In the genomic region with DNA sequence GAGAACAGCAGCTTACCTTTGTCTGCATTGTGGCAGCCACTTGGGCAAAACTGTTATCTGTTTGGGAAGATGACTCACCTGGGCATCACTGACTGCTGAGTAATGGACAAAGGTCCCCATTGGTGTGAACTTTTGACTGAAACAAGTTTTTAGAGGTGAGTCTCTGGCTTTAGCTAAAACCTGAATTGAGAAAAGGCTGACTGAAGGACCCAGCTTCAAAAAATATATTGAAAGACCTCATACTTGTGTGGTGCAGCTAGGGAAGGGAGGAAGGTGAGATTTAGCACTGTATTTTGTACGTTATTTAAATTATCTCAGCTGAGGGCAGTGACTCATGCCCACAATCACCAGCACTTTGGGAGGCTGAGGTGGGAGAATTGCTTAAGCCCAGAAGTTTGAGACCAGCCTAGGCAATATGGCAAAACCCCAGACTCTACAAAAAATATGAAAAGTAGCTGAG, we compare ENCODE assay signal across 10 cellular contexts. TPM values are rescaled to one million over a fixed set of nuclear protein-coding genes. Genes with fewer than 3 reads are reported as not detected.
A peak's percentile ranks its signal among the peaks of the same experiment; 100 is the strongest.
DNase-seq lines count a peak whose midpoint lies in the region; ATAC-seq and TF ChIP-seq lines count a peak whose summit lies in the region.
"Had no signal": no experiment of that assay in that cellular context is flagged by ENCODE, and none has a peak within 500 bp of the region (broad histone marks: within the 10 kb centered on the region; RNA-seq: fewer than 3 reads in every experiment).

No MANE protein-coding gene starts in this region.

- H3K27ac Mint-ChIP-seq in activated T-helper 2 cell treated with anti-CD3 and anti-CD28 coated beads, Interferon-gamma antibody, Interleukin-2, Interleukin-4, amounts not matched to agents 10 μg/mL and 5 μg/mL and 100 μg/mL, durations not matched to agents 14 hours and 24 hours and 36 hours: no peak overlapping the region

- H3K27me3 Mint-ChIP-seq in activated T-helper 2 cell treated with anti-CD3 and anti-CD28 coated beads, Interferon-gamma antibody, Interleukin-2, Interleukin-4, amounts not matched to agents 10 μg/mL and 5 μg/mL and 100 μg/mL, durations not matched to agents 14 hours and 24 hours and 36 hours (ENCODE audit: low read depth): peaks cover 14% of the 10 kb centered on the region
- H3K27me3 Mint-ChIP-seq: T-cell had no signal

- TF ChIP-seq CTCF in fibroblast of pulmonary artery (IDR thresholded peaks at IDR 0.05; ENCODE audit: low read length, missing control alignments): no peak

- no peak for ATAC-seq in GM21825 (IDR thresholded peaks at IDR 0.05; ENCODE audit: unreplicated experiment)
- ATAC-seq in Right ventricle myocardium superior (ENCODE audit: poor library complexity): no peak
- ATAC-seq in HG02970 (IDR thresholded peaks at IDR 0.05; ENCODE audit: low FRiP score, unreplicated experiment): no peak
- ATAC-seq: T-cell had no signal

- intact Hi-C loops in activated T-helper 2 cell treated with anti-CD3 and anti-CD28 coated beads, Interferon-gamma antibody, Interleukin-2, Interleukin-4, amounts not matched to agents 10 μg/mL and 5 μg/mL and 100 μg/mL, durations not matched to agents 14 hours and 24 hours and 36 hours (cut with micrococcal nuclease): loop anchor here (5.0 to 10.0 kb wide), 3 partner anchors 63 to 1206 kb away; no protein-coding TSS in a partner anchor
- intact Hi-C loops in Right ventricle myocardium superior (cut with DNase I): loop anchor here (5.0 to 10.0 kb wide), 3 partner anchors 136 to 703 kb away; no protein-coding TSS in a partner anchor

- H3K36me3 Mint-ChIP-seq in activated T-helper 2 cell treated with anti-CD3 and anti-CD28 coated beads, Interferon-gamma antibody, Interleukin-2, Interleukin-4, amounts not matched to agents 10 μg/mL and 5 μg/mL and 100 μg/mL, durations not matched to agents 14 hours and 24 hours and 36 hours (ENCODE audit: low read depth): peaks cover 5% of the 10 kb centered on the region

- peak; percentile 17 for DNase-seq in stimulated activated CD4-positive, alpha-beta T cell treated with anti-CD3 and anti-CD28 coated beads, Interleukin-4, amount 100 ng/mL, for 24 hours
- DNase-seq in stimulated activated CD4-positive, alpha-beta T cell treated with anti-CD3 and anti-CD28 coated beads, Interleukin-12 subunit alpha, Interleukin-12 subunit beta, amount 100 ng/mL, for 4 hours: no peak
- peak; percentile 63 for DNase-seq in RKO (ENCODE audit: low spot score)
- DNase-seq in fibroblast of pulmonary artery (ENCODE audit: low read depth): peak; percentile 28
- no peak for DNase-seq in activated T-helper 2 cell treated with anti-CD3 and anti-CD28 coated beads, Interferon-gamma antibody, Interleukin-2, Interleukin-4, amounts not matched to agents 10 μg/mL and 5 μg/mL and 100 μg/mL, durations not matched to agents 14 hours and 24 hours and 36 hours (ENCODE audit: low spot score)
- DNase-seq in Right ventricle myocardium superior: no peak
- DNase-seq: NCI-H446 treated with DMSO at 0.1 percent for 48 hours, T-cell had no signal

- peaks cover 25% of the 10 kb centered on the region for H3K4me1 Mint-ChIP-seq in activated T-helper 2 cell treated with anti-CD3 and anti-CD28 coated beads, Interferon-gamma antibody, Interleukin-2, Interleukin-4, amounts not matched to agents 10 μg/mL and 5 μg/mL and 100 μg/mL, durations not matched to agents 14 hours and 24 hours and 36 hours (ENCODE audit: low read depth)

- H3K4me3 ChIP-seq in fibroblast of pulmonary artery (replicated peaks; ENCODE audit: low read depth, low read length): no peak overlapping the region

- H3K4me3 Mint-ChIP-seq in activated T-helper 2 cell treated with anti-CD3 and anti-CD28 coated beads, Interferon-gamma antibody, Interleukin-2, Interleukin-4, amounts not matched to agents 10 μg/mL and 5 μg/mL and 100 μg/mL, durations not matched to agents 14 hours and 24 hours and 36 hours (ENCODE audit: low read depth): no peak overlapping the region
- H3K4me3 Mint-ChIP-seq: T-cell had no signal

- no peaks in the 10 kb centered on the region for H3K9me3 Mint-ChIP-seq in activated T-helper 2 cell treated with anti-CD3 and anti-CD28 coated beads, Interferon-gamma antibody, Interleukin-2, Interleukin-4, amounts not matched to agents 10 μg/mL and 5 μg/mL and 100 μg/mL, durations not matched to agents 14 hours and 24 hours and 36 hours
- H3K9me3 Mint-ChIP-seq: T-cell had no signal

RNA-seq across cellular contexts. Expression of gene CITED2, which starts 4.5 kb away (rescaled TPM):
- total RNA-seq in activated T-helper 2 cell treated with anti-CD3 and anti-CD28 coated beads, Interferon-gamma antibody, Interleukin-2, Interleukin-4, amounts not matched to agents 10 μg/mL and 5 μg/mL and 100 μg/mL, durations not matched to agents 14 hours and 24 hours and 36 hours: 36.0 and 43.6 TPM in 2 replicates
- total RNA-seq in Right ventricle myocardium superior: 133 TPM

Comparison
In these comparisons a context has a peak if more than half of its experiments do, and no peak if none do; other contexts are left out.
1. DNase-seq: peak in stimulated activated CD4-positive, alpha-beta T cell treated with anti-CD3 and anti-CD28 coated beads, Interleukin-4, amount 100 ng/mL, for 24 hours (single experiment), RKO (single experiment) and fibroblast of pulmonary artery (single experiment); none in stimulated activated CD4-positive, alpha-beta T cell treated with anti-CD3 and anti-CD28 coated beads, Interleukin-12 subunit alpha, Interleukin-12 subunit beta, amount 100 ng/mL, for 4 hours (single experiment), activated T-helper 2 cell treated with anti-CD3 and anti-CD28 coated beads, Interferon-gamma antibody, Interleukin-2, Interleukin-4, amounts not matched to agents 10 μg/mL and 5 μg/mL and 100 μg/mL, durations not matched to agents 14 hours and 24 hours and 36 hours (single experiment) and Right ventricle myocardium superior (single experiment).